ENCODE assay signal across 19 cellular contexts in the genomic region with DNA sequence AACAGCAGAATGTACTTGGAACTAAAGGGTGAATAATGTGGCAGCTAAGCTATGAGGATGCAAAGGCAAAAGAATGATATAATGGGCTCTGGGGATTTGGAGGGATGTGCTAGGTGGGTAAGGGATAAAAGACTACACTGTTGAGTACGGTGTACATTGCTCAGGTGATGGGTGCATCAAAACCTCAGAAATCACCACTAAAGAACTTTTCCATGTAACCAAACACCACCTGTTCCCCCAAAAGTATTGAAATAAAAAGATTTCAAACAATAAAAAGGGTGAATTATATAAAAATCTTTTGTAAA. TPM values are rescaled to one million over a fixed set of nuclear protein-coding genes. Genes with fewer than 3 reads are reported as not detected.
DNase-seq lines count a peak whose midpoint lies in the region; ATAC-seq and TF ChIP-seq lines count a peak whose summit lies in the region.
"Had no signal": no experiment of that assay in that cellular context is flagged by ENCODE, and none has a peak within 500 bp of the region (broad histone marks: within the 10 kb centered on the region; RNA-seq: fewer than 3 reads in every experiment).

No MANE protein-coding gene starts in this region.

- H3K4me1 Mint-ChIP-seq in T-helper 1 cell treated with Interleukin-12 subunit alpha and Interleukin-12 subunit beta and Interleukin-4 antibody, amounts not matched to agents 30 μg/mL and 1 μg/mL, for 36 hours (ENCODE audit: low read depth), result peaks cover 25% of the 10 kb centered on the region
- H3K4me1 Mint-ChIP-seq in naive thymus-derived CD8-positive, alpha-beta T cell, result peaks cover 11 to 40% (median 37%) of the 10 kb centered on the region in 4 donors

- peak overlapping the region; percentile 98 for H3K27ac Mint-ChIP-seq in T-helper 1 cell treated with Interleukin-12 subunit alpha and Interleukin-12 subunit beta and Interleukin-4 antibody, amounts not matched to agents 30 μg/mL and 1 μg/mL, for 36 hours
- peak overlapping the region; percentile 98 to 99 for H3K27ac Mint-ChIP-seq in activated naive CD4-positive, alpha-beta T cell treated with anti-CD3 and anti-CD28 coated beads, Interleukin-2, amount 50 U/mL, for 72 hours
- H3K27ac Mint-ChIP-seq in naive thymus-derived CD8-positive, alpha-beta T cell, result peak overlapping the region in 9 of 10 donors; percentile 97 to 100 (median 99)
- H3K27ac Mint-ChIP-seq: H9 had no signal

- H3K4me3 Mint-ChIP-seq in T-helper 1 cell treated with Interleukin-12 subunit alpha and Interleukin-12 subunit beta and Interleukin-4 antibody, amounts not matched to agents 30 μg/mL and 1 μg/mL, for 36 hours, result peak overlapping the region; percentile 31
- H3K4me3 Mint-ChIP-seq in naive thymus-derived CD8-positive, alpha-beta T cell, result peak overlapping the region in 8 of 10 donors; percentile 59 to 98 (median 96)

- peaks cover 29% of the 10 kb centered on the region for H3K4me1 ChIP-seq in DND-41 (ENCODE audit: insufficient read depth, low read length)
- H3K4me1 ChIP-seq in ovary (ENCODE audit: insufficient read depth), result peaks cover 5% of the 10 kb centered on the region

- TF ChIP-seq CTCF in DND-41 (IDR thresholded peaks at IDR 0.05; ENCODE audit: borderline replicate concordance, extremely low read depth, low read length, poor library complexity, severe bottlenecking) (no peak), ovary (IDR thresholded peaks at IDR 0.05) (no peak)

- H3K9ac ChIP-seq in DND-41 (ENCODE audit: low read depth, low read length), result no peak overlapping the region

- peaks cover 9% of the 10 kb centered on the region for H3K9me3 Mint-ChIP-seq in T-helper 1 cell treated with Interleukin-12 subunit alpha and Interleukin-12 subunit beta and Interleukin-4 antibody, amounts not matched to agents 30 μg/mL and 1 μg/mL, for 36 hours
- no peaks in the 10 kb centered on the region for H3K9me3 Mint-ChIP-seq in activated naive CD4-positive, alpha-beta T cell treated with anti-CD3 and anti-CD28 coated beads, Interleukin-2, amount 50 U/mL, for 72 hours
- peaks cover 0 to 7% (median 0%) of the 10 kb centered on the region in 9 donors for H3K9me3 Mint-ChIP-seq in naive thymus-derived CD8-positive, alpha-beta T cell

- intact Hi-C loops in ovary (cut with DNase I), result no loop called here

- peak overlapping the region; percentile 91 for H2AFZ ChIP-seq in DND-41 (ENCODE audit: low read depth, low read length)

- peaks cover 23% of the 10 kb centered on the region for H3K36me3 Mint-ChIP-seq in T-helper 1 cell treated with Interleukin-12 subunit alpha and Interleukin-12 subunit beta and Interleukin-4 antibody, amounts not matched to agents 30 μg/mL and 1 μg/mL, for 36 hours (ENCODE audit: low read depth)
- H3K36me3 Mint-ChIP-seq in activated naive CD4-positive, alpha-beta T cell treated with anti-CD3 and anti-CD28 coated beads, Interleukin-2, amount 50 U/mL, for 72 hours, result peaks cover 27 to 42% of the 10 kb centered on the region in 2 donors
- H3K36me3 Mint-ChIP-seq in naive thymus-derived CD8-positive, alpha-beta T cell, result peaks cover 0 to 24% (median 7%) of the 10 kb centered on the region in 3 donors

- H3K27ac ChIP-seq in DND-41 (ENCODE audit: low read length) (no peak overlapping the region), ovary (no peak overlapping the region)
- H3K27ac ChIP-seq: lower lobe of right lung had no signal

- ATAC-seq in DND-41 (ENCODE audit: insufficient read depth, low read depth), result no peak
- ATAC-seq in activated naive CD4-positive, alpha-beta T cell treated with anti-CD3 and anti-CD28 coated beads, Interleukin-2, amount 50 U/mL, for 72 hours, result no peak
- ATAC-seq in naive thymus-derived CD8-positive, alpha-beta T cell, result no peak
- ATAC-seq: lower lobe of right lung had no signal

- TF ChIP-seq EP300 in ovary (IDR thresholded peaks at IDR 0.05), result no peak

- POLR2A ChIA-PET in naive thymus-derived CD8-positive, alpha-beta T cell (lab: Charles Lee), result interaction anchor here (0.7 to 1.4 kb wide), 2 partner anchors 18 to 147 kb away, joined by 3 to 4 read pairs; no protein-coding TSS in a partner anchor

- 0 out of 4 replicates have a peak overlapping the region, but pooled peaks of 1 of the 2 experiments have one; percentile 84 for H3K4me3 ChIP-seq in DND-41 (ENCODE audit: low read depth in 1 of 2, low read length in 2 of 2)
- H3K4me3 ChIP-seq in ovary, result no peak overlapping the region
- no peak overlapping the region for H3K4me3 ChIP-seq in H7 (ENCODE audit: insufficient read depth, low read depth, low read length)
- H3K4me3 ChIP-seq: lower lobe of right lung had no signal

- peaks cover 29% of the 10 kb centered on the region for H4K20me1 ChIP-seq in DND-41 (ENCODE audit: insufficient read depth, low read length)

- TF ChIP-seq POLR2A in ovary (IDR thresholded peaks at IDR 0.05), result no peak

- H3K4me2 ChIP-seq in DND-41 (ENCODE audit: insufficient read depth, low read length), result no peak overlapping the region

- WGBS in ovary, 3 donors, result 83 to 98% (median 98%) methylated on average over 1 of the region's 1 CpG

- H3K27me3 ChIP-seq in DND-41 (ENCODE audit: insufficient read depth, low read length, poor library complexity), result no peaks in the 10 kb centered on the region
- H3K27me3 ChIP-seq in ovary, result no peaks in the 10 kb centered on the region
- no peaks in the 10 kb centered on the region for H3K27me3 ChIP-seq in H7 (ENCODE audit: control insufficient read depth, insufficient read depth, low read length)
- H3K27me3 ChIP-seq: BLaER1 treated with 17β-estradiol and CSF1 and Interleukin-3, amounts not matched to agents 10 nM and 100 nM had no signal

- peaks cover 4% of the 10 kb centered on the region for H3K9me3 ChIP-seq in DND-41 (ENCODE audit: insufficient read depth, low read length, severe bottlenecking)
- H3K9me3 ChIP-seq in ovary, result no peaks in the 10 kb centered on the region
- H3K9me3 ChIP-seq: lower lobe of right lung had no signal

- H3K27me3 Mint-ChIP-seq in T-helper 1 cell treated with Interleukin-12 subunit alpha and Interleukin-12 subunit beta and Interleukin-4 antibody, amounts not matched to agents 30 μg/mL and 1 μg/mL, for 36 hours (ENCODE audit: low read depth), result no peaks in the 10 kb centered on the region
- peaks cover 0 to 3% (median 0%) of the 10 kb centered on the region in 5 donors for H3K27me3 Mint-ChIP-seq in naive thymus-derived CD8-positive, alpha-beta T cell

- H3K79me2 ChIP-seq in DND-41 (ENCODE audit: insufficient read depth, low read length), result peaks cover 40% of the 10 kb centered on the region

- no peak for DNase-seq in T-helper 1 cell
- no peak for DNase-seq in DND-41
- no peak for DNase-seq in activated naive CD4-positive, alpha-beta T cell treated with anti-CD3 and anti-CD28 coated beads, Interleukin-2, amount 50 U/mL, for 72 hours (ENCODE audit: low spot score in 2 of 2)
- no peak for DNase-seq in naive thymus-derived CD8-positive, alpha-beta T cell
- no peak for DNase-seq in SW 1271 (lab: John Stamatoyannopoulos, UW)
- no peak for DNase-seq in ovary
- no peak for DNase-seq in H7
- DNase-seq: 8988T; activated CD8-positive, alpha-beta memory T cell treated with anti-CD3 and anti-CD28 coated beads for 24 hours; H9; lower lobe of right lung; NCI-H1417; NCI-H2171; stimulated activated CD4-positive, alpha-beta T cell treated with anti-CD3 and anti-CD28 coated beads, Interleukin-15, amount 100 ng/mL, for 24 hours had no signal

- H3K36me3 ChIP-seq in DND-41 (ENCODE audit: insufficient read depth, low read length), result peaks cover 24% of the 10 kb centered on the region
- no peaks in the 10 kb centered on the region for H3K36me3 ChIP-seq in ovary
- peaks cover 5% of the 10 kb centered on the region for H3K36me3 ChIP-seq in H7 (replicated peaks; ENCODE audit: control insufficient read depth, insufficient read depth, low read length)

RNA-seq across cellular contexts. Expression of a gene that starts 1.6 kb away (rescaled TPM):
- 100 to 1,000 TPM; 658 to 742 TPM for total RNA-seq in activated naive CD4-positive, alpha-beta T cell treated with anti-CD3 and anti-CD28 coated beads, Interleukin-2, amount 50 U/mL, for 72 hours
- total RNA-seq in naive thymus-derived CD8-positive, alpha-beta T cell, result 100 to 1,000 TPM; 155 to 158 TPM
- 100 to 1,000 TPM; 415 to 515 (median 454) TPM for polyA plus RNA-seq in naive thymus-derived CD8-positive, alpha-beta T cell
- total RNA-seq in ovary, result 100 to 1,000 TPM; 241 to 389 (median 282) TPM
- polyA plus RNA-seq in ovary, result 100 to 1,000 TPM; 323 to 409 TPM
- 174 and 191 TPM in 2 replicates for total RNA-seq in H7 (2014; rRNA removed; shearing (Covaris generic))

RNA-seq across cellular contexts. Expression of a gene that starts 8.3 kb away (rescaled TPM):
- under 1 TPM in 1 of 2 donors, not detected in 1; 0.60 TPM for total RNA-seq in activated naive CD4-positive, alpha-beta T cell treated with anti-CD3 and anti-CD28 coated beads, Interleukin-2, amount 50 U/mL, for 72 hours
- not detected for total RNA-seq in naive thymus-derived CD8-positive, alpha-beta T cell
- polyA plus RNA-seq in naive thymus-derived CD8-positive, alpha-beta T cell, result 1 to 10 TPM in 2 of 3 donors, not detected in 1; 1.1 to 2.0 TPM
- 1 to 10 TPM in 1 of 7 donors, not detected in 6; 7.1 TPM for total RNA-seq in ovary
- not detected for polyA plus RNA-seq in ovary
- not detected in 2 replicates for total RNA-seq in H7 (2014; rRNA removed; shearing (Covaris generic))
- total RNA-seq: dermis microvascular lymphatic vessel endothelial cell, H9, lower lobe of right lung had no signal
- polyA plus RNA-seq: neural cell, urinary bladder had no signal

RNA-seq across cellular contexts. Expression of a gene that starts 15.2 kb away (rescaled TPM):
- total RNA-seq in activated naive CD4-positive, alpha-beta T cell treated with anti-CD3 and anti-CD28 coated beads, Interleukin-2, amount 50 U/mL, for 72 hours, result 1 to 10 TPM; 4.1 to 9.4 TPM
- total RNA-seq in naive thymus-derived CD8-positive, alpha-beta T cell, result 1 to 10 TPM; 2.6 to 2.9 TPM
- polyA plus RNA-seq in naive thymus-derived CD8-positive, alpha-beta T cell, result under 1 TPM; 0.23 to 0.43 (median 0.30) TPM
- total RNA-seq in ovary, result 1 to 10 TPM; 1.0 to 2.3 (median 1.1) TPM
- polyA plus RNA-seq in ovary, result 1 to 10 TPM in 1 of 2 donors, under 1 TPM in 1; 0.97 to 1.2 TPM
- total RNA-seq in H7 (2014; rRNA removed; shearing (Covaris generic)), result 0.14 and 0.59 TPM in 2 replicates

RNA-seq across cellular contexts. Expression of a gene that starts 43.8 kb away (rescaled TPM):
- total RNA-seq in activated naive CD4-positive, alpha-beta T cell treated with anti-CD3 and anti-CD28 coated beads, Interleukin-2, amount 50 U/mL, for 72 hours, result 100 to 1,000 TPM; 106 to 107 TPM
- 100 to 1,000 TPM; 168 to 176 TPM for total RNA-seq in naive thymus-derived CD8-positive, alpha-beta T cell
- polyA plus RNA-seq in naive thymus-derived CD8-positive, alpha-beta T cell, result 100 to 1,000 TPM; 135 to 171 (median 140) TPM
- total RNA-seq in ovary, result 100 to 1,000 TPM in 5 of 7 donors, 10 to 100 TPM in 2; 56.3 to 119 (median 105) TPM
- 100 to 1,000 TPM in 1 of 2 donors, 10 to 100 TPM in 1; 90.2 to 167 TPM for polyA plus RNA-seq in ovary
- 107 and 109 TPM in 2 replicates for total RNA-seq in H7 (2014; rRNA removed; shearing (Covaris generic))

RNA-seq across cellular contexts. Expression of a gene that starts 56.3 kb away (rescaled TPM):
- 100 to 1,000 TPM; 173 to 236 TPM for total RNA-seq in activated naive CD4-positive, alpha-beta T cell treated with anti-CD3 and anti-CD28 coated beads, Interleukin-2, amount 50 U/mL, for 72 hours
- total RNA-seq in naive thymus-derived CD8-positive, alpha-beta T cell, result 10 to 100 TPM; 85.4 to 90.3 TPM
- polyA plus RNA-seq in naive thymus-derived CD8-positive, alpha-beta T cell, result 100 to 1,000 TPM in 1 of 3 donors, 10 to 100 TPM in 2; 86.8 to 103 (median 97.5) TPM
- 100 to 1,000 TPM in 1 of 7 donors, 10 to 100 TPM in 6; 50.2 to 108 (median 78.3) TPM for total RNA-seq in ovary
- polyA plus RNA-seq in ovary, result 100 to 1,000 TPM in 1 of 2 donors, 10 to 100 TPM in 1; 69.1 to 112 TPM
- total RNA-seq in H7 (2014; rRNA removed; shearing (Covaris generic)), result 284 and 324 TPM in 2 replicates
